In the genomic region with DNA sequence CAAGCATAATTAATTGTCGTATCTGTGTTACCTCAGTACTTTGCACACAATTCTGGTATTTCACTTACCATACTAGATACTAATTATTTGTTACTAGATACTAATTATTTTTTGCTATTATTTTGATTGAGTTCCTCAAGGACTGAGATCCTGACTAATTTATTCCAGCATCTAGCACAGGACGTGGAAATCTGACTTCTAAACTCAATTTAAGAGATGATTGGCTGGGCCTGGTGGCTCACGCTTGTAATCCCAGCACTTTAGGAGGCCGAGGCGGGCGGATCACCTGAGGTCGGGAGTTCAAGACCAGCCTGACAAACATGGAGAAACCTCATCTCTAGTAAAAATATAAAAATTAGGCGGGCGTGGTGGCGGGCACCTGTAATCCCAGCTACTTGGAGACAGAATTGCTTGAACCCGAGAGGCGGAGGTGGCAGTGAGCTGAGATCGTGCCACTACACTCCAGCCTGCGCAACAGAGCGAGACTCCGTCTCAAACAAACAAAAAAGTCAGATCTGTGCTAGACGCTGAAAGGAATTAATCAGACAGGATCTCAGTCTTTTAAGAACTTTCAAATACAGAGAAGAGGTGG, we compare ENCODE assay signal across 8 cellular contexts. TPM values are rescaled to one million over a fixed set of nuclear protein-coding genes. Genes with fewer than 3 reads are reported as not detected.
DNase-seq lines count a peak whose midpoint lies in the region; ATAC-seq, FAIRE-seq and TF ChIP-seq lines count a peak whose summit lies in the region.

No MANE protein-coding gene starts in this region.

- ATAC-seq in HG02588 (IDR thresholded peaks at IDR 0.05; ENCODE audit: unreplicated experiment) = no peak

- H2AFZ ChIP-seq in PC-9 = peak overlapping the region; percentile 93
- peak overlapping the region; percentile 99 for H2AFZ ChIP-seq in osteoblast (ENCODE audit: low read length)

- 0 out of 2 replicates have a peak, but pooled peaks cover 3% of the 10 kb centered on the region for H3K9me2 ChIP-seq in PC-9 (ENCODE audit: insufficient read depth)

- H3K27ac Mint-ChIP-seq in CD8-positive, alpha-beta memory T cell = peak overlapping the region; percentile 94 to 99 (median 98)

- H3K36me3 ChIP-seq in CD8-positive, alpha-beta memory T cell (ENCODE audit: insufficient read depth, low read length) = no peaks in the 10 kb centered on the region
- H3K36me3 ChIP-seq in PC-9 (ENCODE audit: low read depth) (peaks cover 7% of the 10 kb centered on the region; the same call in 1 of the 2 replicates), endocrine pancreas (ENCODE audit: control insufficient read depth, insufficient read depth, low read length) (no peaks in the 10 kb centered on the region), osteoblast (ENCODE audit: insufficient read depth, low read length) (no peaks in the 10 kb centered on the region)

- peaks cover 12% of the 10 kb centered on the region for H3K4me1 ChIP-seq in CD8-positive, alpha-beta memory T cell (ENCODE audit: insufficient read depth, low read length)
- peaks cover 36% of the 10 kb centered on the region for H3K4me1 ChIP-seq in PC-9 (replicated peaks; ENCODE audit: insufficient read depth)
- peaks cover 6% of the 10 kb centered on the region for H3K4me1 ChIP-seq in endocrine pancreas (ENCODE audit: control insufficient read depth, insufficient read depth, low read length)
- H3K4me1 ChIP-seq in osteoblast (ENCODE audit: insufficient read depth, low read length) = peaks cover 19% of the 10 kb centered on the region

- H3K79me2 ChIP-seq in PC-9 (ENCODE audit: low read depth) (peaks cover 33% of the 10 kb centered on the region), osteoblast (ENCODE audit: insufficient read depth, low read length) (peaks cover 7% of the 10 kb centered on the region)

- H3K36me3 Mint-ChIP-seq in CD8-positive, alpha-beta memory T cell = peaks cover 0 to 15% (median 0%) of the 10 kb centered on the region in 3 donors

- H3K9ac ChIP-seq in endocrine pancreas (ENCODE audit: control insufficient read depth, insufficient read depth, low read length) = peak overlapping the region; percentile 51

- H3K4me2 ChIP-seq in PC-9 (peak overlapping the region; percentile 91), osteoblast (ENCODE audit: insufficient read depth, low read length) (peak overlapping the region; percentile 79)

- H3K4me1 Mint-ChIP-seq in CD8-positive, alpha-beta memory T cell = peaks cover 16 to 35% (median 34%) of the 10 kb centered on the region in 3 donors

- H3F3A ChIP-seq in PC-9 (ENCODE audit: insufficient read depth, low read depth) = peaks cover 44% of the 10 kb centered on the region; the same call in 1 of the 2 replicates

- H3K9me3 ChIP-seq in CD8-positive, alpha-beta memory T cell (ENCODE audit: low read length) = no peaks in the 10 kb centered on the region
- H3K9me3 ChIP-seq in PC-9 (ENCODE audit: insufficient read depth, low read depth) (no peaks in the 10 kb centered on the region), endocrine pancreas (ENCODE audit: control insufficient read depth, low read length) (no peaks in the 10 kb centered on the region), osteoblast (ENCODE audit: low read depth, low read length) (no peaks in the 10 kb centered on the region)

- no peak for TF ChIP-seq CTCF in PC-9 (conservative IDR thresholded peaks at IDR 0.05)
- no peak for TF ChIP-seq CTCF in osteoblast (IDR thresholded peaks at IDR 0.05; ENCODE audit: extremely low read depth, low read depth, low read length)

- peak overlapping the region; percentile 97 for H3K4me3 ChIP-seq in CD8-positive, alpha-beta memory T cell (ENCODE audit: low read length)
- H3K4me3 ChIP-seq in PC-9 = peak overlapping the region; percentile 78
- peak overlapping the region; percentile 72 for H3K4me3 ChIP-seq in endocrine pancreas (ENCODE audit: control insufficient read depth, insufficient read depth, low read length)
- peak overlapping the region; percentile 92 for H3K4me3 ChIP-seq in osteoblast (ENCODE audit: insufficient read depth, low read length)

- TSS peak; percentile 85 for BruUV-seq in PC-9 (replicated peaks; lab: Mats Ljungman, UMichigan)

- H3K27me3 ChIP-seq in CD8-positive, alpha-beta memory T cell (ENCODE audit: insufficient read depth, low read length, poor library complexity, severe bottlenecking) = no peaks in the 10 kb centered on the region
- H3K27me3 ChIP-seq in PC-9 (ENCODE audit: insufficient read depth, low read depth) (no peaks in the 10 kb centered on the region), endocrine pancreas (ENCODE audit: control insufficient read depth, insufficient read depth, low read length) (no peaks in the 10 kb centered on the region), osteoblast (ENCODE audit: insufficient read depth, low read length) (no peaks in the 10 kb centered on the region)

- CTCF ChIA-PET in CD8-positive, alpha-beta memory T cell (lab: Charles Lee) = interaction anchor here (1.8 kb wide), 1 partner anchor 27 kb away, joined by 5 read pairs; a partner anchor contains a TSS
- CTCF ChIA-PET in PC-9 (lab: Charles Lee) = no interaction called here

- H3K9me3 Mint-ChIP-seq in CD8-positive, alpha-beta memory T cell = no peaks in the 10 kb centered on the region

- H3K27ac ChIP-seq in CD8-positive, alpha-beta memory T cell (ENCODE audit: low read depth, low read length) = peak overlapping the region; percentile 86
- H3K27ac ChIP-seq in PC-9 (peak overlapping the region; percentile 92), osteoblast (ENCODE audit: low read depth, low read length) (peak overlapping the region; percentile 66)

- peak overlapping the region; percentile 94 to 100 (median 99) for H3K4me3 Mint-ChIP-seq in CD8-positive, alpha-beta memory T cell

- intact Hi-C loops in PC-9 (cut with micrococcal nuclease; ENCODE audit: unreplicated experiment) = loop anchor here (1.0 kb wide), 1 partner anchor 8 kb away; no protein-coding TSS in a partner anchor

- FAIRE-seq in urothelium cell line (lab: Jason Lieb, UNC) = no peak

- POLR2A ChIA-PET in CD8-positive, alpha-beta memory T cell (lab: Charles Lee) = interaction anchor here (1.6 to 1.8 kb wide), 2 partner anchors 8 to 26 kb away, joined by 11 to 19 read pairs; a partner anchor contains a TSS
- POLR2A ChIA-PET in PC-9 (lab: Charles Lee; ENCODE audit: unreplicated experiment) = interaction anchor here (0.6 to 1.2 kb wide), 3 partner anchors 26 to 239 kb away, joined by 3 to 7 read pairs (median 7); a partner anchor contains a TSS

- no peak for DNase-seq in CD8-positive, alpha-beta memory T cell
- DNase-seq in PC-9 (peak in 1 of 2 experiments; percentile 6), osteoblast (ENCODE audit: insufficient read length, low spot score, missing footprints) (peak; percentile 80), urothelium cell line (ENCODE audit: low spot score) (no peak), DMS114 treated with DMSO at 0.1 percent for 48 hours (lab: John Stamatoyannopoulos, UW; ENCODE audit: unreplicated experiment) (no peak), UCSD-AML1 (lab: John Stamatoyannopoulos, UW; ENCODE audit: unreplicated experiment) (no peak)

- peaks cover 0 to under 1% of the 10 kb centered on the region in 2 donors for H3K27me3 Mint-ChIP-seq in CD8-positive, alpha-beta memory T cell

- H4K20me1 ChIP-seq in PC-9 (ENCODE audit: insufficient read depth) (no peaks in the 10 kb centered on the region), osteoblast (ENCODE audit: insufficient read depth, low read length) (no peaks in the 10 kb centered on the region)

RNA-seq across cellular contexts. Expression of a gene that starts 0.5 kb away (rescaled TPM):
- total RNA-seq in CD8-positive, alpha-beta memory T cell = 10 to 100 TPM; 63.1 to 66.7 TPM
- polyA plus RNA-seq in CD8-positive, alpha-beta memory T cell = 56.8 TPM
- total RNA-seq in PC-9 (2021) (58.7 and 64.5 TPM in 2 replicates), osteoblast (14.5 and 19.7 TPM in 2 replicates)

RNA-seq across cellular contexts. Expression of a gene that starts 26.3 kb away (rescaled TPM):
- total RNA-seq in CD8-positive, alpha-beta memory T cell = 10 to 100 TPM; 66.9 to 69.9 TPM
- 125 TPM for polyA plus RNA-seq in CD8-positive, alpha-beta memory T cell
- total RNA-seq in PC-9 (2021) (134 and 142 TPM in 2 replicates), osteoblast (145 and 157 TPM in 2 replicates)
